Comparison of ENCODE assay signal across 1 cellular context in genomic region chr2:48900321-48901014, GRCh38.
TF ChIP-seq lines count a peak whose summit lies in the region.

No MANE protein-coding gene starts in this region.

TF ChIP-seq in GM23338, 12 proteins besides CTCF, POLR2A, EP300 and RAD21 (continued from another document):
- TF ChIP-seq, protein P1, sequence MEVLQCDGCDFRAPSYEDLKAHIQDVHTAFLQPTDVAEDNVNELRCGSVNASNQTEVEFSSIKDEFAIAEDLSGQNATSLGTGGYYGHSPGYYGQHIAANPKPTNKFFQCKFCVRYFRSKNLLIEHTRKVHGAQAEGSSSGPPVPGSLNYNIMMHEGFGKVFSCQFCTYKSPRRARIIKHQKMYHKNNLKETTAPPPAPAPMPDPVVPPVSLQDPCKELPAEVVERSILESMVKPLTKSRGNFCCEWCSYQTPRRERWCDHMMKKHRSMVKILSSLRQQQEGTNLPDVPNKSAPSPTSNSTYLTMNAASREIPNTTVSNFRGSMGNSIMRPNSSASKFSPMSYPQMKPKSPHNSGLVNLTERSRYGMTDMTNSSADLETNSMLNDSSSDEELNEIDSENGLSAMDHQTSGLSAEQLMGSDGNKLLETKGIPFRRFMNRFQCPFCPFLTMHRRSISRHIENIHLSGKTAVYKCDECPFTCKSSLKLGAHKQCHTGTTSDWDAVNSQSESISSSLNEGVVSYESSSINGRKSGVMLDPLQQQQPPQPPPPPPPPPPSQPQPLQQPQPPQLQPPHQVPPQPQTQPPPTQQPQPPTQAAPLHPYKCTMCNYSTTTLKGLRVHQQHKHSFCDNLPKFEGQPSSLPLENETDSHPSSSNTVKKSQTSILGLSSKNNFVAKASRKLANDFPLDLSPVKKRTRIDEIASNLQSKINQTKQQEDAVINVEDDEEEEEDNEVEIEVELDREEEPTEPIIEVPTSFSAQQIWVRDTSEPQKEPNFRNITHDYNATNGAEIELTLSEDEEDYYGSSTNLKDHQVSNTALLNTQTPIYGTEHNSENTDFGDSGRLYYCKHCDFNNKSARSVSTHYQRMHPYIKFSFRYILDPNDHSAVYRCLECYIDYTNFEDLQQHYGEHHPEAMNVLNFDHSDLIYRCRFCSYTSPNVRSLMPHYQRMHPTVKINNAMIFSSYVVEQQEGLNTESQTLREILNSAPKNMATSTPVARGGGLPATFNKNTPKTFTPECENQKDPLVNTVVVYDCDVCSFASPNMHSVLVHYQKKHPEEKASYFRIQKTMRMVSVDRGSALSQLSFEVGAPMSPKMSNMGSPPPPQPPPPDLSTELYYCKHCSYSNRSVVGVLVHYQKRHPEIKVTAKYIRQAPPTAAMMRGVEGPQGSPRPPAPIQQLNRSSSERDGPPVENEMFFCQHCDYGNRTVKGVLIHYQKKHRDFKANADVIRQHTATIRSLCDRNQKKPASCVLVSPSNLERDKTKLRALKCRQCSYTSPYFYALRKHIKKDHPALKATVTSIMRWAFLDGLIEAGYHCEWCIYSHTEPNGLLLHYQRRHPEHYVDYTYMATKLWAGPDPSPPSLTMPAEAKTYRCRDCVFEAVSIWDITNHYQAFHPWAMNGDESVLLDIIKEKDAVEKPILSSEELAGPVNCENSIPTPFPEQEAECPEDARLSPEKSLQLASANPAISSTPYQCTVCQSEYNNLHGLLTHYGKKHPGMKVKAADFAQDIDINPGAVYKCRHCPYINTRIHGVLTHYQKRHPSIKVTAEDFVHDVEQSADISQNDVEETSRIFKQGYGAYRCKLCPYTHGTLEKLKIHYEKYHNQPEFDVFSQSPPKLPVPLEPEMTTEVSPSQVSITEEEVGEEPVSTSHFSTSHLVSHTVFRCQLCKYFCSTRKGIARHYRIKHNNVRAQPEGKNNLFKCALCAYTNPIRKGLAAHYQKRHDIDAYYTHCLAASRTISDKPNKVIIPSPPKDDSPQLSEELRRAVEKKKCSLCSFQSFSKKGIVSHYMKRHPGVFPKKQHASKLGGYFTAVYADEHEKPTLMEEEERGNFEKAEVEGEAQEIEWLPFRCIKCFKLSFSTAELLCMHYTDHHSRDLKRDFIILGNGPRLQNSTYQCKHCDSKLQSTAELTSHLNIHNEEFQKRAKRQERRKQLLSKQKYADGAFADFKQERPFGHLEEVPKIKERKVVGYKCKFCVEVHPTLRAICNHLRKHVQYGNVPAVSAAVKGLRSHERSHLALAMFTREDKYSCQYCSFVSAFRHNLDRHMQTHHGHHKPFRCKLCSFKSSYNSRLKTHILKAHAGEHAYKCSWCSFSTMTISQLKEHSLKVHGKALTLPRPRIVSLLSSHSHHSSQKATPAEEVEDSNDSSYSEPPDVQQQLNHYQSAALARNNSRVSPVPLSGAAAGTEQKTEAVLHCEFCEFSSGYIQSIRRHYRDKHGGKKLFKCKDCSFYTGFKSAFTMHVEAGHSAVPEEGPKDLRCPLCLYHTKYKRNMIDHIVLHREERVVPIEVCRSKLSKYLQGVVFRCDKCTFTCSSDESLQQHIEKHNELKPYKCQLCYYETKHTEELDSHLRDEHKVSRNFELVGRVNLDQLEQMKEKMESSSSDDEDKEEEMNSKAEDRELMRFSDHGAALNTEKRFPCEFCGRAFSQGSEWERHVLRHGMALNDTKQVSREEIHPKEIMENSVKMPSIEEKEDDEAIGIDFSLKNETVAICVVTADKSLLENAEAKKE (CRISPR knock-in tag; IDR thresholded peaks at IDR 0.05): no peak
- TF ChIP-seq STAT1 (IDR thresholded peaks at IDR 0.05; ENCODE audit: unreplicated experiment) (no peak), REST (IDR thresholded peaks at IDR 0.05; ENCODE audit: unreplicated experiment) (no peak), EZH2phosphoT487 (IDR thresholded peaks at IDR 0.05; ENCODE audit: unreplicated experiment) (no peak), JUNB (IDR thresholded peaks at IDR 0.05; ENCODE audit: unreplicated experiment) (no peak), ZNF331 (CRISPR knock-in tag; IDR thresholded peaks at IDR 0.05; ENCODE audit: low read depth) (no peak), NANOG (IDR thresholded peaks at IDR 0.05; ENCODE audit: borderline replicate concordance) (no peak), ZNF114 (CRISPR knock-in tag; IDR thresholded peaks at IDR 0.05) (no peak), ETS1 (IDR thresholded peaks at IDR 0.05) (no peak), CREB1 (CRISPR knock-in tag; IDR thresholded peaks at IDR 0.05; ENCODE audit: low read depth) (no peak)
TF ChIP-seq in GM23338: peak in this region for 0.
